ENCODE assay signal across 8 cellular contexts in genomic region chr1:227729144-227729880, GRCh38. TPM values are rescaled to one million over a fixed set of nuclear protein-coding genes. Genes with fewer than 3 reads are reported as not detected.
DNase-seq lines count a peak whose midpoint lies in the region; FAIRE-seq and TF ChIP-seq lines count a peak whose summit lies in the region.

No MANE protein-coding gene starts in this region.

- H3K36me3 ChIP-seq in kidney (ENCODE audit: control insufficient read depth in 1 of 2, insufficient read depth in 2 of 2, low read length in 2 of 2) (peaks cover 0 to 4% of the 10 kb centered on the region in 2 donors), thyroid gland (peaks cover 6 to 7% of the 10 kb centered on the region in 2 donors)

- peak overlapping the region in 1 of 2 donors; percentile 75 for H3K9ac ChIP-seq in kidney (ENCODE audit: low read length in 2 of 2)

- peaks cover 14% of the 10 kb centered on the region for H3K27me3 Mint-ChIP-seq in activated CD4-positive, alpha-beta T cell treated with anti-CD3 and anti-CD28 coated beads, Interleukin-2, amount 10 ng/mL, durations not matched to agents 7 days and 5 days
- peaks cover 14% of the 10 kb centered on the region for H3K27me3 Mint-ChIP-seq in activated naive CD8-positive, alpha-beta T cell treated with anti-CD3 and anti-CD28 coated beads for 36 hours

- no peak for DNase-seq in activated CD4-positive, alpha-beta T cell treated with anti-CD3 and anti-CD28 coated beads, Interleukin-2, amount 10 ng/mL, durations not matched to agents 7 days and 5 days
- DNase-seq in activated CD4-positive, alpha-beta T cell treated with anti-CD3 and anti-CD28 coated beads, Interleukin-2, amount 50 U/mL, for 1 hour = no peak
- DNase-seq in activated naive CD8-positive, alpha-beta T cell treated with anti-CD3 and anti-CD28 coated beads for 36 hours = no peak
- DNase-seq in kidney = no peak
- DNase-seq in thyroid gland = no peak
- no peak for DNase-seq in NCI-H1092 (lab: John Stamatoyannopoulos, UW)
- no peak for DNase-seq in Kasumi-1 (lab: John Stamatoyannopoulos, UW)
- no peak for DNase-seq in activated CD4-positive, alpha-beta T cell treated with anti-CD3 and anti-CD28 coated beads for 1 hour

- CTCF ChIA-PET in activated CD4-positive, alpha-beta T cell treated with anti-CD3 and anti-CD28 coated beads, Interleukin-2, amount 10 ng/mL, durations not matched to agents 7 days and 5 days (lab: Charles Lee) = interaction anchor here (0.6 to 1.1 kb wide), 3 partner anchors 16 to 364 kb away, joined by 3 to 5 read pairs (median 3); no protein-coding TSS in a partner anchor

- peak overlapping the region; percentile 71 for H3K4me3 Mint-ChIP-seq in activated CD4-positive, alpha-beta T cell treated with anti-CD3 and anti-CD28 coated beads, Interleukin-2, amount 10 ng/mL, durations not matched to agents 7 days and 5 days
- peak overlapping the region; percentile 81 for H3K4me3 Mint-ChIP-seq in activated naive CD8-positive, alpha-beta T cell treated with anti-CD3 and anti-CD28 coated beads for 36 hours

- TF ChIP-seq CTCF in kidney (IDR thresholded peaks at IDR 0.05; ENCODE audit: borderline replicate concordance, extremely low read depth, insufficient read depth) (no peak), thyroid gland (IDR thresholded peaks at IDR 0.05) (no peak)

- no peak for TF ChIP-seq POLR2A in thyroid gland (IDR thresholded peaks at IDR 0.05)

- no peaks in the 10 kb centered on the region for H3K27me3 ChIP-seq in thyroid gland

- H3K27ac Mint-ChIP-seq in activated CD4-positive, alpha-beta T cell treated with anti-CD3 and anti-CD28 coated beads, Interleukin-2, amount 10 ng/mL, durations not matched to agents 7 days and 5 days = peak overlapping the region; percentile 54
- H3K27ac Mint-ChIP-seq in activated naive CD8-positive, alpha-beta T cell treated with anti-CD3 and anti-CD28 coated beads for 36 hours = no peak overlapping the region

- H3K4me1 ChIP-seq in kidney (ENCODE audit: control insufficient read depth in 1 of 2, insufficient read depth in 1 of 2, low read depth in 1 of 2, low read length in 2 of 2) (peaks cover 0 to 30% of the 10 kb centered on the region in 2 donors), thyroid gland (peaks cover 26 to 38% of the 10 kb centered on the region in 2 donors)

- peaks cover 7% of the 10 kb centered on the region for H3K36me3 Mint-ChIP-seq in activated CD4-positive, alpha-beta T cell treated with anti-CD3 and anti-CD28 coated beads, Interleukin-2, amount 10 ng/mL, durations not matched to agents 7 days and 5 days (ENCODE audit: low read depth)
- peaks cover 4% of the 10 kb centered on the region for H3K36me3 Mint-ChIP-seq in activated naive CD8-positive, alpha-beta T cell treated with anti-CD3 and anti-CD28 coated beads for 36 hours

- intact Hi-C loops in kidney (cut with DNase I) = no loop called here
- intact Hi-C loops in thyroid gland (cut with DNase I) = no loop called here

- peaks cover 4% of the 10 kb centered on the region for H3K9me3 Mint-ChIP-seq in activated CD4-positive, alpha-beta T cell treated with anti-CD3 and anti-CD28 coated beads, Interleukin-2, amount 10 ng/mL, durations not matched to agents 7 days and 5 days
- no peaks in the 10 kb centered on the region for H3K9me3 Mint-ChIP-seq in activated naive CD8-positive, alpha-beta T cell treated with anti-CD3 and anti-CD28 coated beads for 36 hours

- no peak for FAIRE-seq in kidney (lab: Jason Lieb, UNC)

- peaks cover 28% of the 10 kb centered on the region for H3K4me1 Mint-ChIP-seq in activated CD4-positive, alpha-beta T cell treated with anti-CD3 and anti-CD28 coated beads, Interleukin-2, amount 10 ng/mL, durations not matched to agents 7 days and 5 days
- H3K4me1 Mint-ChIP-seq in activated naive CD8-positive, alpha-beta T cell treated with anti-CD3 and anti-CD28 coated beads for 36 hours = peaks cover 21% of the 10 kb centered on the region

- H3K4me3 ChIP-seq in kidney (ENCODE audit: low read length in 2 of 2) = peak overlapping the region; percentile 79 to 81
- H3K4me3 ChIP-seq in thyroid gland (replicated peaks in 1 of 3) = peak overlapping the region in 2 of 3 donors; percentile 20 to 72

- WGBS in thyroid gland, 2 donors = 70 to 71% methylated on average over 1 to 2 of the region's 5 CpGs

- H3K27ac ChIP-seq in kidney (ENCODE audit: low read depth in 2 of 2, low read length in 2 of 2) (peak overlapping the region; percentile 63 to 79), thyroid gland (peak overlapping the region in 2 of 3 donors; percentile 70 to 72)

- H3K9me3 ChIP-seq in kidney (ENCODE audit: control insufficient read depth in 1 of 2, low read length in 2 of 2) = no peaks in the 10 kb centered on the region
- no peaks in the 10 kb centered on the region for H3K9me3 ChIP-seq in thyroid gland

- POLR2A ChIA-PET in activated CD4-positive, alpha-beta T cell treated with anti-CD3 and anti-CD28 coated beads, Interleukin-2, amount 10 ng/mL, durations not matched to agents 7 days and 5 days (lab: Charles Lee) = no interaction called here

RNA-seq across cellular contexts. Expression of gene JMJD4, which starts 5.8 kb away (rescaled TPM):
- total RNA-seq in activated CD4-positive, alpha-beta T cell treated with anti-CD3 and anti-CD28 coated beads, Interleukin-2, amount 10 ng/mL, durations not matched to agents 7 days and 5 days = 10 to 100 TPM; 15.4 to 20.0 TPM
- 10 to 100 TPM; 24.1 to 27.9 TPM for total RNA-seq in activated naive CD8-positive, alpha-beta T cell treated with anti-CD3 and anti-CD28 coated beads for 36 hours
- 15.9 TPM for total RNA-seq in kidney
- polyA plus RNA-seq in kidney (ENCODE audit: insufficient read depth, low read depth, low replicate concordance) = 12.6 TPM
- total RNA-seq in thyroid gland = 10 to 100 TPM; 20.6 to 31.7 (median 28.8) TPM

RNA-seq across cellular contexts. Expression of gene SNAP47, which starts 5.9 kb away (rescaled TPM):
- 10 to 100 TPM; 30.3 TPM for total RNA-seq in activated CD4-positive, alpha-beta T cell treated with anti-CD3 and anti-CD28 coated beads, Interleukin-2, amount 10 ng/mL, durations not matched to agents 7 days and 5 days
- 10 to 100 TPM; 24.1 to 30.5 TPM for total RNA-seq in activated naive CD8-positive, alpha-beta T cell treated with anti-CD3 and anti-CD28 coated beads for 36 hours
- total RNA-seq in kidney (32.4 TPM), thyroid gland (10 to 100 TPM; 50.4 to 72.6 (median 65.0) TPM)
- 31.6 TPM for polyA plus RNA-seq in kidney (ENCODE audit: insufficient read depth, low read depth, low replicate concordance)
